In genomic region chr2:42210203-42210602, GRCh38 we compare ENCODE assay signal across 22 cellular contexts. TPM values are rescaled to one million over a fixed set of nuclear protein-coding genes. Genes with fewer than 3 reads are reported as not detected.
DNase-seq lines count a peak whose midpoint lies in the region; ATAC-seq and TF ChIP-seq lines count a peak whose summit lies in the region.
"Had no signal": no experiment of that assay in that cellular context is flagged by ENCODE, and none has a peak within 500 bp of the region (broad histone marks: within the 10 kb centered on the region; RNA-seq: fewer than 3 reads in every experiment).

No MANE protein-coding gene starts in this region.

- POLR2A ChIA-PET in T-cell (lab: Charles Lee): interaction anchor here in 1 of 2 donors (0.6 kb wide), 1 partner anchor 15 kb away, joined by 3 read pairs; no protein-coding TSS in a partner anchor

- H3K9me3 Mint-ChIP-seq in activated naive CD8-positive, alpha-beta T cell (ENCODE audit: low read depth): no peaks in the 10 kb centered on the region
- H3K9me3 Mint-ChIP-seq in activated naive CD8-positive, alpha-beta T cell treated with anti-CD3 and anti-CD28 coated beads, Interleukin-2, amount 50 U/mL, for 24 hours: no peaks in the 10 kb centered on the region
- H3K9me3 Mint-ChIP-seq in T-cell (no peaks in the 10 kb centered on the region), nephron progenitor cell (no peaks in the 10 kb centered on the region)
- no peaks in the 10 kb centered on the region for H3K9me3 Mint-ChIP-seq in effector memory CD8-positive, alpha-beta T cell
- no peaks in the 10 kb centered on the region for H3K9me3 Mint-ChIP-seq in stimulated activated memory B cell treated with anti-CD40 and anti-IgM and Interleukin-4, amounts not matched to agents 10 μg/mL and 1 μg/mL and 100 μg/mL, for 72 hours
- H3K9me3 Mint-ChIP-seq: CD8-positive, alpha-beta memory T cell had no signal

- peaks cover 4% of the 10 kb centered on the region for H3K36me3 Mint-ChIP-seq in activated naive CD8-positive, alpha-beta T cell
- H3K36me3 Mint-ChIP-seq in activated naive CD8-positive, alpha-beta T cell treated with anti-CD3 and anti-CD28 coated beads, Interleukin-2, amount 50 U/mL, for 24 hours (ENCODE audit: low read depth): peaks cover 5% of the 10 kb centered on the region
- H3K36me3 Mint-ChIP-seq in T-cell (peaks cover 17% of the 10 kb centered on the region), nephron progenitor cell (ENCODE audit: low read depth) (peaks cover 9% of the 10 kb centered on the region)
- H3K36me3 Mint-ChIP-seq in effector memory CD8-positive, alpha-beta T cell (ENCODE audit: insufficient read depth): peaks cover 50% of the 10 kb centered on the region
- peaks cover 20% of the 10 kb centered on the region for H3K36me3 Mint-ChIP-seq in stimulated activated memory B cell treated with anti-CD40 and anti-IgM and Interleukin-4, amounts not matched to agents 10 μg/mL and 1 μg/mL and 100 μg/mL, for 72 hours

- H3K4me1 Mint-ChIP-seq in activated naive CD8-positive, alpha-beta T cell (ENCODE audit: low read depth): peaks cover 64% of the 10 kb centered on the region
- peaks cover 53% of the 10 kb centered on the region for H3K4me1 Mint-ChIP-seq in activated naive CD8-positive, alpha-beta T cell treated with anti-CD3 and anti-CD28 coated beads, Interleukin-2, amount 50 U/mL, for 24 hours
- H3K4me1 Mint-ChIP-seq in T-cell (peaks cover 77 to 84% (median 77%) of the 10 kb centered on the region in 3 donors), nephron progenitor cell (peaks cover 10% of the 10 kb centered on the region)
- H3K4me1 Mint-ChIP-seq in effector memory CD8-positive, alpha-beta T cell (ENCODE audit: low read depth in 2 of 2): peaks cover 36 to 45% of the 10 kb centered on the region in 2 donors
- peaks cover 56% of the 10 kb centered on the region for H3K4me1 Mint-ChIP-seq in stimulated activated memory B cell treated with anti-CD40 and anti-IgM and Interleukin-4, amounts not matched to agents 10 μg/mL and 1 μg/mL and 100 μg/mL, for 72 hours

- no peaks in the 10 kb centered on the region for H3K27me3 Mint-ChIP-seq in activated naive CD8-positive, alpha-beta T cell
- H3K27me3 Mint-ChIP-seq in activated naive CD8-positive, alpha-beta T cell treated with anti-CD3 and anti-CD28 coated beads, Interleukin-2, amount 50 U/mL, for 24 hours: no peaks in the 10 kb centered on the region
- H3K27me3 Mint-ChIP-seq in T-cell (no peaks in the 10 kb centered on the region), nephron progenitor cell (ENCODE audit: low read depth, poor library complexity) (no peaks in the 10 kb centered on the region)
- no peaks in the 10 kb centered on the region for H3K27me3 Mint-ChIP-seq in effector memory CD8-positive, alpha-beta T cell
- no peaks in the 10 kb centered on the region for H3K27me3 Mint-ChIP-seq in stimulated activated memory B cell treated with anti-CD40 and anti-IgM and Interleukin-4, amounts not matched to agents 10 μg/mL and 1 μg/mL and 100 μg/mL, for 72 hours
- H3K27me3 Mint-ChIP-seq: CD8-positive, alpha-beta memory T cell had no signal

- H3K27ac Mint-ChIP-seq in activated naive CD8-positive, alpha-beta T cell: peak overlapping the region; percentile 13
- H3K27ac Mint-ChIP-seq in activated naive CD8-positive, alpha-beta T cell treated with anti-CD3 and anti-CD28 coated beads, Interleukin-2, amount 50 U/mL, for 24 hours: no peak overlapping the region
- peak overlapping the region; percentile 16 to 73 for H3K27ac Mint-ChIP-seq in T-cell
- peak overlapping the region in 1 of 2 donors; percentile 49 for H3K27ac Mint-ChIP-seq in effector memory CD8-positive, alpha-beta T cell
- H3K27ac Mint-ChIP-seq in stimulated activated memory B cell treated with anti-CD40 and anti-IgM and Interleukin-4, amounts not matched to agents 10 μg/mL and 1 μg/mL and 100 μg/mL, for 72 hours: peak overlapping the region; percentile 64
- no peak overlapping the region for H3K27ac Mint-ChIP-seq in nephron progenitor cell

- CTCF ChIA-PET in T-cell (lab: Charles Lee): no interaction called here

- H3K4me3 Mint-ChIP-seq in activated naive CD8-positive, alpha-beta T cell: no peak overlapping the region
- no peak overlapping the region for H3K4me3 Mint-ChIP-seq in activated naive CD8-positive, alpha-beta T cell treated with anti-CD3 and anti-CD28 coated beads, Interleukin-2, amount 50 U/mL, for 24 hours
- peak overlapping the region in 1 of 3 donors; percentile 41 for H3K4me3 Mint-ChIP-seq in T-cell
- peak overlapping the region; percentile 26 to 39 for H3K4me3 Mint-ChIP-seq in effector memory CD8-positive, alpha-beta T cell
- H3K4me3 Mint-ChIP-seq in stimulated activated memory B cell treated with anti-CD40 and anti-IgM and Interleukin-4, amounts not matched to agents 10 μg/mL and 1 μg/mL and 100 μg/mL, for 72 hours: no peak overlapping the region
- H3K4me3 Mint-ChIP-seq in nephron progenitor cell: no peak overlapping the region

- no peak for TF ChIP-seq CTCF in nephron progenitor cell (IDR thresholded peaks at IDR 0.05)

- no peak for DNase-seq in activated naive CD8-positive, alpha-beta T cell treated with anti-CD3 and anti-CD28 coated beads, Interleukin-2, amount 50 U/mL, for 24 hours
- no peak for DNase-seq in T-cell
- DNase-seq in effector memory CD8-positive, alpha-beta T cell: no peak
- DNase-seq in NCI-H2107 treated with DMSO at 0.1 percent for 48 hours (lab: John Stamatoyannopoulos, UW; ENCODE audit: unreplicated experiment): no peak
- DNase-seq in nephron progenitor cell: no peak
- DNase-seq: Calu3; CD8-positive, alpha-beta memory T cell; DMS79 treated with DMSO at 0.1 percent for 48 hours; GF-D8; KBM-7; MV-4-11; NCI-H1105; NCI-H1436 treated with DMSO at 0.1 percent for 48 hours; NCI-H187 treated with DMSO at 0.1 percent for 48 hours; NCI-H524; NCI-H748 treated with DMSO at 0.1 percent for 48 hours; SJCRH30 had no signal

- ATAC-seq in activated naive CD8-positive, alpha-beta T cell treated with anti-CD3 and anti-CD28 coated beads, Interleukin-2, amount 50 U/mL, for 24 hours: no peak
- ATAC-seq in T-cell (replicated peaks in 1 of 4) (peak in 1 of 4 experiments; percentile 48), HG03342 (IDR thresholded peaks at IDR 0.05; ENCODE audit: unreplicated experiment) (no peak)
- no peak for ATAC-seq in effector memory CD8-positive, alpha-beta T cell (replicated peaks)
- ATAC-seq in stimulated activated memory B cell treated with anti-CD40 and anti-IgM and Interleukin-4, amounts not matched to agents 10 μg/mL and 1 μg/mL and 100 μg/mL, for 72 hours: no peak
- ATAC-seq: HCT116, SK-N-SH treated with all-trans-retinoic acid at 6 μM for 48 hours had no signal

RNA-seq across cellular contexts. Expression of gene EML4, which starts 41.0 kb away (rescaled TPM):
- total RNA-seq in T-cell: 100 to 1,000 TPM; 101 to 223 (median 123) TPM

Comparison
In these comparisons a context has a peak if more than half of its experiments do, and no peak if none do; other contexts are left out.
1. H3K27ac Mint-ChIP-seq: peak in activated naive CD8-positive, alpha-beta T cell (single experiment), T-cell (2 of 2) and stimulated activated memory B cell treated with anti-CD40 and anti-IgM and Interleukin-4, amounts not matched to agents 10 μg/mL and 1 μg/mL and 100 μg/mL, for 72 hours (single experiment); none in activated naive CD8-positive, alpha-beta T cell treated with anti-CD3 and anti-CD28 coated beads, Interleukin-2, amount 50 U/mL, for 24 hours (single experiment) and nephron progenitor cell (single experiment).
2. H3K4me3 Mint-ChIP-seq: peak in effector memory CD8-positive, alpha-beta T cell (2 of 2); none in activated naive CD8-positive, alpha-beta T cell (single experiment), activated naive CD8-positive, alpha-beta T cell treated with anti-CD3 and anti-CD28 coated beads, Interleukin-2, amount 50 U/mL, for 24 hours (single experiment), stimulated activated memory B cell treated with anti-CD40 and anti-IgM and Interleukin-4, amounts not matched to agents 10 μg/mL and 1 μg/mL and 100 μg/mL, for 72 hours (single experiment) and nephron progenitor cell (single experiment).